ENCODE assay signal across 10 cellular contexts in the genomic region with DNA sequence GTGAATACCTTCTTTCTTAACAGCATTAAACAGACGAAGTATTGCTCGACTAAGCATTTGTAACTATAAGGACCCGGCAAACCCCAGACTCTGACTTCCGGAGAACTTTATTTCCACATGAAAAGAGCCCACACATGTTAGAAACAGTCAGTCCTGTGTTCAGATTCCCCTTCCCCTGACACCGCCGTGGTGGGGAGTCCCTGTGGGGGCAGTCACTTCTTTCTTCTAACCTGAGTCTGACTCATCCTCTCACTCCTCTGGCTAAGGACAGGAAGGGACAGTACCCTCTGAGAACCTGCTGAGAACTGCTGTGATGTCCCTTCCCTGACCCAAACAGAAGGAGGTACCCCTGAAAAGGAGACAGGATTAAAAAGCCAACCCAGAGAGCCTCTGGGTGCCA.
A peak's percentile ranks its signal among the peaks of the same experiment; 100 is the strongest.
DNase-seq lines count a peak whose midpoint lies in the region; ATAC-seq and TF ChIP-seq lines count a peak whose summit lies in the region.
"Had no signal": no experiment of that assay in that cellular context is flagged by ENCODE, and none has a peak within 500 bp of the region (broad histone marks: within the 10 kb centered on the region; RNA-seq: fewer than 3 reads in every experiment).

No MANE protein-coding gene starts in this region.

- BruUV-seq in A673 (replicated peaks; lab: Mats Ljungman, UMichigan) = no TSS peak

- H3K4me3 ChIP-seq in A673 (ENCODE audit: low read depth, low read length, poor library complexity, severe bottlenecking) = no peak overlapping the region
- H3K4me3 ChIP-seq: coronary artery had no signal

- H3K27ac ChIP-seq in A673 (ENCODE audit: low read depth, low read length, poor library complexity, severe bottlenecking) = no peak overlapping the region

- peak; percentile 28 for ATAC-seq in GM21619 (IDR thresholded peaks at IDR 0.05; ENCODE audit: unreplicated experiment)
- no peak for ATAC-seq in HG03432 (IDR thresholded peaks at IDR 0.05; ENCODE audit: unreplicated experiment)

- no peaks in the 10 kb centered on the region for H3K36me3 Mint-ChIP-seq in HFFc6 (ENCODE audit: low read depth)

- no peaks in the 10 kb centered on the region for H3K9me3 ChIP-seq in A673 (ENCODE audit: low read depth, low read length, poor library complexity, severe bottlenecking)

- peak; percentile 57 for DNase-seq in activated CD4-positive, alpha-beta T cell treated with anti-CD3 and anti-CD28 coated beads for 48 hours
- DNase-seq in iPS-NIHi7 (ENCODE audit: extremely low spot score) = peak; percentile 23
- DNase-seq in stimulated activated CD8-positive, alpha-beta memory T cell treated with anti-CD3 and anti-CD28 coated beads, Interleukin-4, amount 100 ng/mL, for 48 hours = peak; percentile 53
- no peak for DNase-seq in HFFc6
- DNase-seq in A673 (ENCODE audit: low spot score) = no peak
- DNase-seq in OCI-M1 (lab: John Stamatoyannopoulos, UW) = no peak
- DNase-seq: NCI-H345 had no signal

- CTCF ChIA-PET in A673 (lab: Charles Lee) = interaction anchor here (0.7 kb wide), 1 partner anchor 162 kb away, joined by 3 read pairs; no protein-coding TSS in a partner anchor

- no peaks in the 10 kb centered on the region for H3K27me3 ChIP-seq in A673 (replicated peaks; ENCODE audit: insufficient read depth, low read depth, low read length, poor library complexity)

- H3K27me3 Mint-ChIP-seq in HFFc6 (ENCODE audit: insufficient read depth) = peaks cover 3% of the 10 kb centered on the region

- no peak overlapping the region for H3K27ac Mint-ChIP-seq in HFFc6

- peaks cover 13% of the 10 kb centered on the region for H3K4me1 Mint-ChIP-seq in HFFc6 (ENCODE audit: low read depth)

- intact Hi-C loops in A673 (cut with micrococcal nuclease; ENCODE audit: unreplicated experiment) = no loop called here

- no peaks in the 10 kb centered on the region for H3K4me1 ChIP-seq in A673 (ENCODE audit: insufficient read depth, low read length, poor library complexity, severe bottlenecking)

- TF ChIP-seq CTCF in HFFc6 (IDR thresholded peaks at IDR 0.05) = no peak
- no peak for TF ChIP-seq CTCF in A673 (conservative IDR thresholded peaks at IDR 0.05; ENCODE audit: low read depth, low read length)

- POLR2A ChIA-PET in A673 (lab: Charles Lee; ENCODE audit: low non-redundant PET) = no interaction called here

- H3K4me3 Mint-ChIP-seq in HFFc6 = no peak overlapping the region

- no peaks in the 10 kb centered on the region for H3K9me3 Mint-ChIP-seq in HFFc6

- H3K36me3 ChIP-seq in A673 (ENCODE audit: insufficient read depth, low read length, poor library complexity, severe bottlenecking) = no peaks in the 10 kb centered on the region

Comparison
In these comparisons a context has a peak if more than half of its experiments do, and no peak if none do; other contexts are left out.
1. DNase-seq: peak in activated CD4-positive, alpha-beta T cell treated with anti-CD3 and anti-CD28 coated beads for 48 hours (single experiment), iPS-NIHi7 (single experiment) and stimulated activated CD8-positive, alpha-beta memory T cell treated with anti-CD3 and anti-CD28 coated beads, Interleukin-4, amount 100 ng/mL, for 48 hours (single experiment); none in HFFc6 (single experiment), A673 (single experiment) and OCI-M1 (single experiment).